ENCODE assay signal across 8 cellular contexts in the genomic region with DNA sequence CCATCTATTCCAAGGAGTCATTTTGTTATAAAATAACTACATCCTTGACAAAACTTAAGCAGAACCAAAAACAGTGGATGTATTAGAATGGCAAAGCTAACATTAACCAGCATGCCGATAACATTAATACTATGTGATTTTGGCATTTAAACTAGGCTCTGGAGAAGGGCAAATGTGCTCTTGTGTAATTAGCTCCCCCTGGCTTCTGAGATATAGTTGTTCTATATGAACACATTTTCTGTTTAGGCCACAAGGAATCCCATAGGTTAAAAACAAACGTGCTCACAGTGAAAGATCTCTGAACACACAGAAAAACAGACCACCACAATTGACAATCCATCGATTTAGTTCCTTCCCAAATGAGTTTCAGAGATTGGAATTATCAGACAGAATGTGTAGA. TPM values are rescaled to one million over a fixed set of nuclear protein-coding genes. Genes with fewer than 3 reads are reported as not detected.
A peak's percentile ranks its signal among the peaks of the same experiment; 100 is the strongest.
DNase-seq lines count a peak whose midpoint lies in the region; ATAC-seq and TF ChIP-seq lines count a peak whose summit lies in the region.

No MANE protein-coding gene starts in this region.

- ATAC-seq in left lung (peak; percentile 17), HG02840 (IDR thresholded peaks at IDR 0.05; ENCODE audit: low FRiP score, unreplicated experiment) (no peak)

- DNase-seq in Caco-2, result no peak
- peak; percentile 22 for DNase-seq in HEK293T (ENCODE audit: extremely low spot score)
- no peak for DNase-seq in WERI-Rb-1
- DNase-seq in left lung, result no peak
- no peak for DNase-seq in foreskin melanocyte
- no peak for DNase-seq in GOT3 (lab: John Stamatoyannopoulos, UW)
- no peak for DNase-seq in mesothelial cell of epicardium (ENCODE audit: low spot score in 2 of 2, unreplicated experiment in 2 of 2)

- no peak overlapping the region for H3K27ac ChIP-seq in WERI-Rb-1
- no peak overlapping the region for H3K27ac ChIP-seq in left lung

- H3K36me3 ChIP-seq in Caco-2 (ENCODE audit: control insufficient read depth, insufficient read depth, low read length), result no peaks in the 10 kb centered on the region
- H3K36me3 ChIP-seq in WERI-Rb-1, result peaks cover 23% of the 10 kb centered on the region
- H3K36me3 ChIP-seq in left lung, result no peaks in the 10 kb centered on the region

- H3K9me3 ChIP-seq in Caco-2, result no peaks in the 10 kb centered on the region
- no peaks in the 10 kb centered on the region for H3K9me3 ChIP-seq in WERI-Rb-1 (ENCODE audit: severe bottlenecking)
- no peaks in the 10 kb centered on the region for H3K9me3 ChIP-seq in left lung

- TF ChIP-seq CTCF in Caco-2 (IDR thresholded peaks at IDR 0.05; ENCODE audit: insufficient read depth in 1 of 2, low read depth in 1 of 2, low read length in 1 of 2, severe bottlenecking in 1 of 2, unreplicated experiment in 1 of 2), result peak; percentile 16 to 37
- TF ChIP-seq CTCF in WERI-Rb-1 (IDR thresholded peaks at IDR 0.05; ENCODE audit: low read depth, low read length), result peak; percentile 22; the same call in 1 of the 2 replicates
- no peak for TF ChIP-seq CTCF in left lung (IDR thresholded peaks at IDR 0.05)
- TF ChIP-seq CTCF in mesothelial cell of epicardium (IDR thresholded peaks at IDR 0.05; ENCODE audit: unreplicated experiment), result no peak

- POLR2A ChIA-PET in Caco-2 (lab: Charles Lee), result interaction anchor here (0.7 kb wide), 1 partner anchor 243 kb away, joined by 5 read pairs; no protein-coding TSS in a partner anchor
- POLR2A ChIA-PET in HEK293T (lab: Yijun Ruan, JAX), result interaction anchor here (1.7 kb wide), 1 partner anchor 65 kb away, joined by 9 read pairs; the partner anchor contains the start of gene RPRD2

- H3K36me3 Mint-ChIP-seq in Caco-2 (ENCODE audit: insufficient read depth, unreplicated experiment), result peaks cover 22% of the 10 kb centered on the region
- H3K36me3 Mint-ChIP-seq in mesothelial cell of epicardium, result peaks cover 22% of the 10 kb centered on the region

- H3K27ac Mint-ChIP-seq in Caco-2 (ENCODE audit: unreplicated experiment) (peak overlapping the region; percentile 5), mesothelial cell of epicardium (no peak overlapping the region)

- peaks cover 15% of the 10 kb centered on the region for H3K4me1 Mint-ChIP-seq in Caco-2 (ENCODE audit: low read depth, unreplicated experiment)
- no peaks in the 10 kb centered on the region for H3K4me1 Mint-ChIP-seq in mesothelial cell of epicardium

- no TSS peak for BruUV-seq in Caco-2 (replicated peaks; lab: Mats Ljungman, UMichigan)

- H3K27me3 Mint-ChIP-seq in Caco-2 (ENCODE audit: insufficient read depth, unreplicated experiment) (no peaks in the 10 kb centered on the region), mesothelial cell of epicardium (ENCODE audit: low read depth) (no peaks in the 10 kb centered on the region)

- CTCF ChIA-PET in Caco-2 (lab: Charles Lee) (interaction anchor here (1.0 kb wide), 1 partner anchor 103 kb away, joined by 5 read pairs; no protein-coding TSS in a partner anchor), HEK293T (lab: Yijun Ruan, JAX) (interaction anchor here (0.9 kb wide), 1 partner anchor 166 kb away, joined by 3 read pairs; no protein-coding TSS in a partner anchor)

- intact Hi-C loops in Caco-2 (cut with micrococcal nuclease; ENCODE audit: unreplicated experiment), result loop anchor here (5.0 kb wide), 1 partner anchor 68 kb away; the partner anchor contains the start of gene RPRD2
- intact Hi-C loops in left lung (cut with DNase I), result no loop called here

- no peaks in the 10 kb centered on the region for H3K9me3 Mint-ChIP-seq in Caco-2 (ENCODE audit: unreplicated experiment)
- H3K9me3 Mint-ChIP-seq in mesothelial cell of epicardium, result no peaks in the 10 kb centered on the region

- H3K4me3 ChIP-seq in Caco-2 (ENCODE audit: low read depth, low read length), result no peak overlapping the region
- H3K4me3 ChIP-seq in WERI-Rb-1 (ENCODE audit: low read depth, low read length), result no peak overlapping the region
- H3K4me3 ChIP-seq in left lung, result no peak overlapping the region

- H3K27me3 ChIP-seq in Caco-2 (replicated peaks; ENCODE audit: control insufficient read depth, insufficient read depth, low read length), result no peaks in the 10 kb centered on the region
- no peaks in the 10 kb centered on the region for H3K27me3 ChIP-seq in WERI-Rb-1 (ENCODE audit: insufficient read depth, low read depth, severe bottlenecking)
- no peaks in the 10 kb centered on the region for H3K27me3 ChIP-seq in left lung

- 0 out of 2 replicates have a peak, but pooled peaks cover 4% of the 10 kb centered on the region for H3K4me1 ChIP-seq in Caco-2
- H3K4me1 ChIP-seq in left lung, result no peaks in the 10 kb centered on the region

- no peak overlapping the region for H3K4me3 Mint-ChIP-seq in Caco-2 (ENCODE audit: unreplicated experiment)
- H3K4me3 Mint-ChIP-seq in mesothelial cell of epicardium, result no peak overlapping the region

TF ChIP-seq in HEK293T, 16 proteins besides CTCF, POLR2A, EP300 and RAD21:
- no peak for TF ChIP-seq SUZ12 (IDR thresholded peaks at IDR 0.05)
- TF ChIP-seq HDGF (IDR thresholded peaks at IDR 0.05; ENCODE audit: borderline replicate concordance), result no peak
- no peak for TF ChIP-seq FOXA1 (IDR thresholded peaks at IDR 0.05)
- TF ChIP-seq PKNOX1 (IDR thresholded peaks at IDR 0.05), result no peak
- TF ChIP-seq ELF4 (IDR thresholded peaks at IDR 0.05), result no peak
- TF ChIP-seq CTBP1 (IDR thresholded peaks at IDR 0.05; ENCODE audit: borderline replicate concordance), result no peak

RNA-seq across cellular contexts. Expression of gene TARS2, which starts 57.4 kb away (rescaled TPM):
- total RNA-seq in Caco-2 (2022) (26.8 and 30.6 TPM in 2 replicates), left lung (10 to 100 TPM; 18.5 to 21.7 TPM), mesothelial cell of epicardium (31.7 to 33.3 TPM (median 32.6 TPM) in 3 replicates)

Comparison
In these comparisons a context has a peak if more than half of its experiments do, and no peak if none do; other contexts are left out.
1. CTCF ChIP-seq: peak in Caco-2 (2 of 2) and WERI-Rb-1 (single experiment); none in left lung (0 of 2) and mesothelial cell of epicardium (single experiment).